Comparison of ENCODE assay signal across 21 cellular contexts in genomic region chr16:28839899-28840298, GRCh38. TPM values are rescaled to one million over a fixed set of nuclear protein-coding genes. Genes with fewer than 3 reads are reported as not detected.
DNase-seq lines count a peak whose midpoint lies in the region; ATAC-seq and TF ChIP-seq lines count a peak whose summit lies in the region.
"Had no signal": no experiment of that assay in that cellular context is flagged by ENCODE, and none has a peak within 500 bp of the region (broad histone marks: within the 10 kb centered on the region; RNA-seq: fewer than 3 reads in every experiment).

No MANE protein-coding gene starts in this region.

- H3K4me2 ChIP-seq in KMS-11 (no peak overlapping the region), neural progenitor cell (no peak overlapping the region)

- no TSS peak for BruUV-seq in A673 (replicated peaks; lab: Mats Ljungman, UMichigan)

- TF ChIP-seq CTCF in KMS-11 (conservative IDR thresholded peaks at IDR 0.05; ENCODE audit: low read depth, low read length) (no peak), neural progenitor cell (IDR thresholded peaks at IDR 0.05) (no peak), A673 (conservative IDR thresholded peaks at IDR 0.05; ENCODE audit: low read depth, low read length) (no peak)

- CTCF ChIA-PET in A673 (lab: Charles Lee), result no interaction called here

- peaks cover 10% of the 10 kb centered on the region for H3K4me1 Mint-ChIP-seq in activated CD4-positive, alpha-beta T cell treated with anti-CD3 and anti-CD28 coated beads, Interleukin-2, amount 10 ng/mL, durations not matched to agents 24 days and 14 days
- peaks cover 5% of the 10 kb centered on the region for H3K4me1 Mint-ChIP-seq in neural progenitor cell

- H3K36me3 ChIP-seq in KMS-11 (ENCODE audit: insufficient read depth), result peaks cover 9% of the 10 kb centered on the region; the same call in 1 of the 2 replicates
- peaks cover 63% of the 10 kb centered on the region for H3K36me3 ChIP-seq in adipocyte (ENCODE audit: control insufficient read depth, insufficient read depth, low read length, severe bottlenecking)
- no peaks in the 10 kb centered on the region for H3K36me3 ChIP-seq in neural progenitor cell
- peaks cover 66% of the 10 kb centered on the region for H3K36me3 ChIP-seq in A673 (ENCODE audit: insufficient read depth, low read length, poor library complexity, severe bottlenecking)

- H4K20me1 ChIP-seq in KMS-11 (ENCODE audit: insufficient read depth) (no peaks in the 10 kb centered on the region; the same call in 1 of the 2 replicates), neural progenitor cell (ENCODE audit: low read depth) (peaks cover 10% of the 10 kb centered on the region)

- H2AFZ ChIP-seq in KMS-11 (ENCODE audit: low read depth) (no peak overlapping the region), neural progenitor cell (replicated peaks) (no peak overlapping the region)

- no peaks in the 10 kb centered on the region for H3K27me3 Mint-ChIP-seq in activated CD4-positive, alpha-beta T cell treated with anti-CD3 and anti-CD28 coated beads, Interleukin-2, amount 10 ng/mL, durations not matched to agents 24 days and 14 days
- H3K27me3 Mint-ChIP-seq in neural progenitor cell (ENCODE audit: insufficient read depth, low read depth), result peaks cover 10% of the 10 kb centered on the region

- H3K4me3 Mint-ChIP-seq in activated CD4-positive, alpha-beta T cell treated with anti-CD3 and anti-CD28 coated beads, Interleukin-2, amount 10 ng/mL, durations not matched to agents 24 days and 14 days, result no peak overlapping the region
- H3K4me3 Mint-ChIP-seq in neural progenitor cell, result peak overlapping the region; percentile 33
- H3K4me3 Mint-ChIP-seq: T-helper 2 cell treated with Interferon-gamma antibody and Interleukin-4, amounts not matched to agents 5 μg/mL and 100 μg/mL, for 36 hours had no signal

- intact Hi-C loops in activated CD4-positive, alpha-beta T cell treated with anti-CD3 and anti-CD28 coated beads, Interleukin-2, amount 10 ng/mL, durations not matched to agents 24 days and 14 days (cut with micrococcal nuclease), result no loop called here
- intact Hi-C loops in A673 (cut with micrococcal nuclease; ENCODE audit: unreplicated experiment), result no loop called here

- H3K36me3 Mint-ChIP-seq in activated CD4-positive, alpha-beta T cell treated with anti-CD3 and anti-CD28 coated beads, Interleukin-2, amount 10 ng/mL, durations not matched to agents 24 days and 14 days (ENCODE audit: low read depth), result peaks cover 69% of the 10 kb centered on the region
- H3K36me3 Mint-ChIP-seq in neural progenitor cell, result peaks cover 22% of the 10 kb centered on the region

- POLR2A ChIA-PET in A673 (lab: Charles Lee; ENCODE audit: low non-redundant PET), result interaction anchor here (0.6 kb wide), 1 partner anchor 640 kb away, joined by 12 read pairs; no protein-coding TSS in a partner anchor

- peak overlapping the region; percentile 72 for H3K27ac Mint-ChIP-seq in activated CD4-positive, alpha-beta T cell treated with anti-CD3 and anti-CD28 coated beads, Interleukin-2, amount 10 ng/mL, durations not matched to agents 24 days and 14 days
- no peak overlapping the region for H3K27ac Mint-ChIP-seq in neural progenitor cell
- H3K27ac Mint-ChIP-seq: T-helper 2 cell treated with Interferon-gamma antibody and Interleukin-4, amounts not matched to agents 5 μg/mL and 100 μg/mL, for 36 hours had no signal

- peaks cover 15% of the 10 kb centered on the region for H3K79me2 ChIP-seq in KMS-11 (ENCODE audit: insufficient read depth, low read depth)
- H3K79me2 ChIP-seq in neural progenitor cell (ENCODE audit: low read depth), result peaks cover 7% of the 10 kb centered on the region

- H3K4me1 ChIP-seq in KMS-11 (ENCODE audit: low read depth, poor library complexity, severe bottlenecking), result peaks cover 3% of the 10 kb centered on the region
- H3K4me1 ChIP-seq in adipocyte (ENCODE audit: control insufficient read depth, insufficient read depth, low read length), result peaks cover 4% of the 10 kb centered on the region
- H3K4me1 ChIP-seq in neural progenitor cell, result no peaks in the 10 kb centered on the region
- no peaks in the 10 kb centered on the region for H3K4me1 ChIP-seq in A673 (ENCODE audit: insufficient read depth, low read length, poor library complexity, severe bottlenecking)

- DNase-seq in activated CD4-positive, alpha-beta T cell treated with anti-CD3 and anti-CD28 coated beads, Interleukin-2, amount 10 ng/mL, durations not matched to agents 24 days and 14 days, result no peak
- no peak for DNase-seq in activated CD4-positive, alpha-beta T cell treated with anti-CD3 and anti-CD28 coated beads for 48 hours
- no peak for DNase-seq in adipocyte (ENCODE audit: low read depth)
- DNase-seq in neural progenitor cell (ENCODE audit: low spot score), result no peak
- no peak for DNase-seq in activated effector memory CD4-positive, alpha-beta T cell treated with anti-CD3 and anti-CD28 coated beads, Interleukin-2, amount 50 U/mL, for 16 hours
- DNase-seq in A673 (ENCODE audit: low spot score), result no peak
- DNase-seq: activated CD4-positive, alpha-beta T cell treated with anti-CD3 and anti-CD28 coated beads for 4 hours; activated T-cell treated with anti-CD3 and anti-CD28 coated beads, Interleukin-2, amount 50 U/mL, for 48 hours; COR-L47; dermis blood vessel endothelial cell; GDM1; head of caudate nucleus; IMR-90; midbrain; SHP77 treated with DMSO at 0.1 percent for 48 hours; stimulated activated CD4-positive, alpha-beta T cell treated with anti-CD3 and anti-CD28 coated beads, Interleukin-4, amount 100 ng/mL, for 24 hours; upper lobe of right lung had no signal

- no peaks in the 10 kb centered on the region for H3K27me3 ChIP-seq in KMS-11 (ENCODE audit: insufficient read depth, low read depth)
- H3K27me3 ChIP-seq in adipocyte (replicated peaks; ENCODE audit: control insufficient read depth, insufficient read depth, low read length), result no peaks in the 10 kb centered on the region
- H3K27me3 ChIP-seq in neural progenitor cell, result no peaks in the 10 kb centered on the region
- H3K27me3 ChIP-seq in A673 (replicated peaks; ENCODE audit: insufficient read depth, low read depth, low read length, poor library complexity), result no peaks in the 10 kb centered on the region
- H3K27me3 ChIP-seq: upper lobe of right lung had no signal

- H3K4me3 ChIP-seq in KMS-11 (IDR thresholded peaks at IDR 0.05; ENCODE audit: insufficient read depth, low read depth, low read length) (no peak overlapping the region), adipocyte (ENCODE audit: low read length) (no peak overlapping the region), neural progenitor cell (no peak overlapping the region), A673 (ENCODE audit: low read depth, low read length, poor library complexity, severe bottlenecking) (no peak overlapping the region)
- H3K4me3 ChIP-seq: upper lobe of right lung had no signal

- peaks cover 60% of the 10 kb centered on the region for H3F3A ChIP-seq in neural progenitor cell (ENCODE audit: low read depth)

- no peaks in the 10 kb centered on the region for H3K9me3 Mint-ChIP-seq in activated CD4-positive, alpha-beta T cell treated with anti-CD3 and anti-CD28 coated beads, Interleukin-2, amount 10 ng/mL, durations not matched to agents 24 days and 14 days
- H3K9me3 Mint-ChIP-seq in neural progenitor cell, result no peaks in the 10 kb centered on the region
- H3K9me3 Mint-ChIP-seq: T-helper 2 cell treated with Interferon-gamma antibody and Interleukin-4, amounts not matched to agents 5 μg/mL and 100 μg/mL, for 36 hours had no signal

- peak overlapping the region; percentile 13; the same call in 1 of the 2 replicates for H3K27ac ChIP-seq in KMS-11
- peak overlapping the region; percentile 53 for H3K27ac ChIP-seq in neural progenitor cell
- no peak overlapping the region for H3K27ac ChIP-seq in A673 (ENCODE audit: low read depth, low read length, poor library complexity, severe bottlenecking)
- H3K27ac ChIP-seq: upper lobe of right lung had no signal

- H3K9ac ChIP-seq in KMS-11 (no peak overlapping the region), adipocyte (ENCODE audit: low read length) (peak overlapping the region; percentile 56), neural progenitor cell (no peak overlapping the region)

- H3K9me3 ChIP-seq in adipocyte (ENCODE audit: control insufficient read depth, low read length), result no peaks in the 10 kb centered on the region
- H3K9me3 ChIP-seq in neural progenitor cell (ENCODE audit: low read depth), result no peaks in the 10 kb centered on the region
- no peaks in the 10 kb centered on the region for H3K9me3 ChIP-seq in A673 (ENCODE audit: low read depth, low read length, poor library complexity, severe bottlenecking)
- H3K9me3 ChIP-seq: upper lobe of right lung had no signal

- ATAC-seq in HG02852 (IDR thresholded peaks at IDR 0.05; ENCODE audit: unreplicated experiment), result no peak
- ATAC-seq: HCT116, upper lobe of right lung had no signal

RNA-seq across cellular contexts. Expression of gene TUFM, which starts 6.2 kb away (rescaled TPM):
- 276 and 279 TPM in 2 replicates for total RNA-seq in activated CD4-positive, alpha-beta T cell treated with anti-CD3 and anti-CD28 coated beads, Interleukin-2, amount 10 ng/mL, durations not matched to agents 24 days and 14 days
- total RNA-seq in neural progenitor cell (ENCODE audit: low replicate concordance) (74.0 and 131 TPM in 2 replicates), A673 (2021) (228 and 244 TPM in 2 replicates)

RNA-seq across cellular contexts. Expression of gene ATXN2L, which starts 17.1 kb away (rescaled TPM):
- total RNA-seq in activated CD4-positive, alpha-beta T cell treated with anti-CD3 and anti-CD28 coated beads, Interleukin-2, amount 10 ng/mL, durations not matched to agents 24 days and 14 days, result 299 and 321 TPM in 2 replicates
- total RNA-seq in neural progenitor cell (ENCODE audit: low replicate concordance) (21.4 and 61.0 TPM in 2 replicates), A673 (2021) (330 and 335 TPM in 2 replicates)

RNA-seq across cellular contexts. Expression of gene SH2B1, which starts 23.7 kb away (rescaled TPM):
- total RNA-seq in activated CD4-positive, alpha-beta T cell treated with anti-CD3 and anti-CD28 coated beads, Interleukin-2, amount 10 ng/mL, durations not matched to agents 24 days and 14 days, result 49.7 and 51.7 TPM in 2 replicates
- total RNA-seq in neural progenitor cell (ENCODE audit: low replicate concordance), result 12.4 and 30.6 TPM in 2 replicates
- total RNA-seq in A673 (2021), result 55.9 and 57.8 TPM in 2 replicates

RNA-seq across cellular contexts. Expression of gene ATP2A1, which starts 38.4 kb away (rescaled TPM):
- total RNA-seq in activated CD4-positive, alpha-beta T cell treated with anti-CD3 and anti-CD28 coated beads, Interleukin-2, amount 10 ng/mL, durations not matched to agents 24 days and 14 days, result 1.8 and 2.4 TPM in 2 replicates
- 1.6 and 8.2 TPM in 2 replicates for total RNA-seq in neural progenitor cell (ENCODE audit: low replicate concordance)
- 3.0 and 3.5 TPM in 2 replicates for total RNA-seq in A673 (2021)
- total RNA-seq: dermis blood vessel endothelial cell had no signal
